Comparison of ENCODE assay signal across 14 cellular contexts in genomic region chr5:38453921-38454320, GRCh38.
DNase-seq lines count a peak whose midpoint lies in the region; ATAC-seq and TF ChIP-seq lines count a peak whose summit lies in the region.
"Had no signal": no experiment of that assay in that cellular context is flagged by ENCODE, and none has a peak within 500 bp of the region (broad histone marks: within the 10 kb centered on the region; RNA-seq: fewer than 3 reads in every experiment).

No MANE protein-coding gene starts in this region.

- CTCF ChIA-PET in CD8-positive, alpha-beta T cell (lab: Charles Lee), result interaction anchor here (0.9 to 4.8 kb wide), 2 partner anchors 13 to 20 kb away, joined by 3 to 49 read pairs; no protein-coding TSS in a partner anchor

- no peaks in the 10 kb centered on the region for H3K36me3 Mint-ChIP-seq in CD8-positive, alpha-beta T cell
- no peaks in the 10 kb centered on the region for H3K36me3 Mint-ChIP-seq in activated naive CD8-positive, alpha-beta T cell treated with anti-CD3 and anti-CD28 coated beads, Interleukin-2, amount 50 U/mL, for 24 hours (ENCODE audit: low read depth)

- intact Hi-C loops in CD8-positive, alpha-beta T cell (cut with DNase I, micrococcal nuclease), result no loop called here

- H3K27ac Mint-ChIP-seq in CD8-positive, alpha-beta T cell, result no peak overlapping the region
- no peak overlapping the region for H3K27ac Mint-ChIP-seq in activated naive CD8-positive, alpha-beta T cell treated with anti-CD3 and anti-CD28 coated beads, Interleukin-2, amount 50 U/mL, for 24 hours

- H3K4me2 ChIP-seq in osteoblast (ENCODE audit: insufficient read depth, low read length), result no peak overlapping the region

- H3K4me1 Mint-ChIP-seq in CD8-positive, alpha-beta T cell (ENCODE audit: low read depth), result peaks cover 45% of the 10 kb centered on the region
- H3K4me1 Mint-ChIP-seq in activated naive CD8-positive, alpha-beta T cell treated with anti-CD3 and anti-CD28 coated beads, Interleukin-2, amount 50 U/mL, for 24 hours, result peaks cover 23% of the 10 kb centered on the region

- no peak overlapping the region for H2AFZ ChIP-seq in osteoblast (ENCODE audit: low read length)

- H3K27me3 Mint-ChIP-seq in CD8-positive, alpha-beta T cell (ENCODE audit: low read depth), result peaks cover 77% of the 10 kb centered on the region
- H3K27me3 Mint-ChIP-seq in activated naive CD8-positive, alpha-beta T cell treated with anti-CD3 and anti-CD28 coated beads, Interleukin-2, amount 50 U/mL, for 24 hours, result peaks cover 87% of the 10 kb centered on the region

- peaks cover 30% of the 10 kb centered on the region for H3K4me1 ChIP-seq in CD8-positive, alpha-beta T cell (ENCODE audit: insufficient read depth, low read length)
- H3K4me1 ChIP-seq in osteoblast (ENCODE audit: insufficient read depth, low read length), result no peaks in the 10 kb centered on the region

- peak overlapping the region; percentile 38 for H3K4me3 Mint-ChIP-seq in CD8-positive, alpha-beta T cell
- no peak overlapping the region for H3K4me3 Mint-ChIP-seq in activated naive CD8-positive, alpha-beta T cell treated with anti-CD3 and anti-CD28 coated beads, Interleukin-2, amount 50 U/mL, for 24 hours

- H3K79me2 ChIP-seq in osteoblast (ENCODE audit: insufficient read depth, low read length), result no peaks in the 10 kb centered on the region

- POLR2A ChIA-PET in CD8-positive, alpha-beta T cell (lab: Charles Lee), result interaction anchor here (1.0 kb wide), 1 partner anchor 24 kb away, joined by 4 read pairs; no protein-coding TSS in a partner anchor

- H3K27me3 ChIP-seq in CD8-positive, alpha-beta T cell (ENCODE audit: insufficient read depth, low read length), result peaks cover 25% of the 10 kb centered on the region
- H3K27me3 ChIP-seq in osteoblast (ENCODE audit: insufficient read depth, low read length), result no peaks in the 10 kb centered on the region

- no peak overlapping the region for H3K27ac ChIP-seq in CD8-positive, alpha-beta T cell (ENCODE audit: low read depth, low read length)
- H3K27ac ChIP-seq in osteoblast (ENCODE audit: low read depth, low read length), result no peak overlapping the region
- H3K27ac ChIP-seq: skin epidermis had no signal

- H3K9me3 ChIP-seq in CD8-positive, alpha-beta T cell (ENCODE audit: low read length), result no peaks in the 10 kb centered on the region
- no peaks in the 10 kb centered on the region for H3K9me3 ChIP-seq in osteoblast (ENCODE audit: low read depth, low read length)

- no peak for DNase-seq in CD8-positive, alpha-beta T cell
- no peak for DNase-seq in activated naive CD8-positive, alpha-beta T cell treated with anti-CD3 and anti-CD28 coated beads, Interleukin-2, amount 50 U/mL, for 24 hours
- DNase-seq in osteoblast (ENCODE audit: insufficient read length, low spot score, missing footprints), result no peak
- no peak for DNase-seq in kidney tubule cell (ENCODE audit: low spot score)
- no peak for DNase-seq in GDM1 (lab: John Stamatoyannopoulos, UW)
- DNase-seq in NCI-H526 treated with DMSO at 0.1 percent for 48 hours (lab: John Stamatoyannopoulos, UW), result no peak
- DNase-seq: HCEC 1CT, hippocampal formation, left ventricle myocardium superior, NCI-H2171 treated with DMSO at 0.1 percent for 48 hours had no signal

- TF ChIP-seq CTCF in CD8-positive, alpha-beta T cell (IDR thresholded peaks at IDR 0.05), result no peak
- no peak for TF ChIP-seq CTCF in osteoblast (IDR thresholded peaks at IDR 0.05; ENCODE audit: extremely low read depth, low read depth, low read length)

- no peaks in the 10 kb centered on the region for H3K9me3 Mint-ChIP-seq in CD8-positive, alpha-beta T cell
- no peaks in the 10 kb centered on the region for H3K9me3 Mint-ChIP-seq in activated naive CD8-positive, alpha-beta T cell treated with anti-CD3 and anti-CD28 coated beads, Interleukin-2, amount 50 U/mL, for 24 hours

- H3K36me3 ChIP-seq in CD8-positive, alpha-beta T cell (ENCODE audit: insufficient read depth, low read length), result no peaks in the 10 kb centered on the region
- H3K36me3 ChIP-seq in osteoblast (ENCODE audit: insufficient read depth, low read length), result peaks cover 51% of the 10 kb centered on the region

- no peak for ATAC-seq in CD8-positive, alpha-beta T cell
- ATAC-seq in GM19023 (IDR thresholded peaks at IDR 0.05; ENCODE audit: unreplicated experiment) (peak; percentile 7), HG02885 (IDR thresholded peaks at IDR 0.05; ENCODE audit: poor library complexity, unreplicated experiment) (peak; percentile 6)
- ATAC-seq in activated naive CD8-positive, alpha-beta T cell treated with anti-CD3 and anti-CD28 coated beads, Interleukin-2, amount 50 U/mL, for 24 hours, result peak; percentile 6
- ATAC-seq: esophagus mucosa, left ventricle myocardium superior had no signal

- H4K20me1 ChIP-seq in osteoblast (ENCODE audit: insufficient read depth, low read length), result no peaks in the 10 kb centered on the region

- H3K4me3 ChIP-seq in CD8-positive, alpha-beta T cell (ENCODE audit: low read depth, low read length), result no peak overlapping the region
- H3K4me3 ChIP-seq in osteoblast (ENCODE audit: insufficient read depth, low read length), result no peak overlapping the region
- H3K4me3 ChIP-seq: skin epidermis had no signal
